Comparison of ENCODE assay signal across 15 cellular contexts in genomic region chr10:26357203-26357602, GRCh38.
DNase-seq lines count a peak whose midpoint lies in the region; ATAC-seq lines count a peak whose summit lies in the region.
"Had no signal": no experiment of that assay in that cellular context is flagged by ENCODE, and none has a peak within 500 bp of the region (broad histone marks: within the 10 kb centered on the region; RNA-seq: fewer than 3 reads in every experiment).

No MANE protein-coding gene starts in this region.

- peak; percentile 5 for DNase-seq in stimulated activated CD4-positive, alpha-beta T cell treated with anti-CD3 and anti-CD28 coated beads, Interleukin-1b, Interleukin-23, amount 100 ng/mL, for 48 hours
- DNase-seq in stimulated activated CD4-positive, alpha-beta T cell treated with anti-CD3 and anti-CD28 coated beads, Interleukin-2, amount 100 ng/mL, for 24 hours = no peak
- no peak for DNase-seq in stimulated activated naive CD8-positive, alpha-beta T cell treated with anti-CD3 and anti-CD28 coated beads, Interleukin-15, Interleukin-2, amounts not matched to agents 100 U/mL and 50 U/mL, for 24 hours
- DNase-seq in kidney glomerular epithelial cell (lab: John Stamatoyannopoulos, UW) (no peak), occipital lobe (lab: John Stamatoyannopoulos, UW) (no peak)
- DNase-seq: activated CD4-positive, alpha-beta T cell treated with anti-CD3 and anti-CD28 coated beads, Interleukin-2, amount 50 U/mL, for 4 hours; heart right ventricle; Kasumi-1; left lung; NCI-H187 treated with DMSO at 0.1 percent for 48 hours; nephron progenitor cell; Right ventricle myocardium superior had no signal

- peak; percentile 82 for ATAC-seq in GM19463 (IDR thresholded peaks at IDR 0.05; ENCODE audit: unreplicated experiment)
- peak; percentile 81 for ATAC-seq in HG03039 (IDR thresholded peaks at IDR 0.05; ENCODE audit: unreplicated experiment)
- ATAC-seq in stimulated activated naive CD8-positive, alpha-beta T cell treated with anti-CD3 and anti-CD28 coated beads, Interleukin-15, Interleukin-2, amounts not matched to agents 100 U/mL and 50 U/mL, for 24 hours = peak; percentile 81
- no peak for ATAC-seq in GM19324 (IDR thresholded peaks at IDR 0.05; ENCODE audit: low FRiP score, unreplicated experiment)
- ATAC-seq: heart right ventricle, left lung had no signal
